ENCODE assay signal across 20 cellular contexts in genomic region chr11:75782540-75783263, GRCh38. TPM values are rescaled to one million over a fixed set of nuclear protein-coding genes. Genes with fewer than 3 reads are reported as not detected.
A peak's percentile ranks its signal among the peaks of the same experiment; 100 is the strongest.
DNase-seq lines count a peak whose midpoint lies in the region; ATAC-seq and TF ChIP-seq lines count a peak whose summit lies in the region.
"Had no signal": no experiment of that assay in that cellular context is flagged by ENCODE, and none has a peak within 500 bp of the region (broad histone marks: within the 10 kb centered on the region; RNA-seq: fewer than 3 reads in every experiment).

No MANE protein-coding gene starts in this region.

- no peak overlapping the region for H2AK5ac ChIP-seq in H9 (ENCODE audit: insufficient read length, low read length)

- 75% methylated on average over 4 of the region's 4 CpGs for WGBS in hepatocyte (ENCODE audit: low lambda C conversion rate, missing lambda C conversion rate)
- WGBS in spleen, 5 donors: 89 to 98% (median 96%) methylated on average over 3 to 4 of the region's 4 CpGs
- WGBS in H9 (ENCODE audit: extremely low coverage, insufficient read length, low lambda C conversion rate): no CpG with 5 or more reads among the region's 4 CpGs

- CTCF ChIA-PET in PC-9 (lab: Charles Lee): no interaction called here

- no peak for TF ChIP-seq CTCF in PC-9 (conservative IDR thresholded peaks at IDR 0.05)
- TF ChIP-seq CTCF in hepatocyte (IDR thresholded peaks at IDR 0.05; ENCODE audit: poor library complexity): no peak
- no peak for TF ChIP-seq CTCF in spleen (IDR thresholded peaks at IDR 0.05 in 8 of 11, conservative IDR thresholded peaks at IDR 0.05 in 3 of 11)
- TF ChIP-seq CTCF in H9 (conservative IDR thresholded peaks at IDR 0.05): no peak

- no peak overlapping the region for H2BK120ac ChIP-seq in H9 (ENCODE audit: low read depth, low read length, poor library complexity, severe bottlenecking)

- no peak overlapping the region for H3K56ac ChIP-seq in H9 (ENCODE audit: insufficient read length, low read depth, low read length)

- H3K4ac ChIP-seq in H9 (ENCODE audit: low read depth, low read length): no peak overlapping the region

- H2AFZ ChIP-seq in PC-9 (no peak overlapping the region), hepatocyte (no peak overlapping the region), H9 (ENCODE audit: low read length) (no peak overlapping the region)

- POLR2A ChIA-PET in PC-9 (lab: Charles Lee; ENCODE audit: unreplicated experiment): no interaction called here

- no peaks in the 10 kb centered on the region for H3K36me3 Mint-ChIP-seq in activated naive CD8-positive, alpha-beta T cell treated with anti-CD3 and anti-CD28 coated beads for 36 hours
- H3K36me3 Mint-ChIP-seq in activated naive CD8-positive, alpha-beta T cell treated with anti-CD3 and anti-CD28 coated beads, Interleukin-2, amount 50 U/mL, for 24 hours (ENCODE audit: low read depth): no peaks in the 10 kb centered on the region
- H3K36me3 Mint-ChIP-seq in H9 (ENCODE audit: insufficient read depth in 1 of 3, low read depth in 3 of 3): no peaks in the 10 kb centered on the region; a peak in 1 of 7 replicates
- H3K36me3 Mint-ChIP-seq: CD8-positive, alpha-beta T cell had no signal

- H3K27me3 Mint-ChIP-seq in activated naive CD8-positive, alpha-beta T cell treated with anti-CD3 and anti-CD28 coated beads for 36 hours: no peaks in the 10 kb centered on the region
- H3K27me3 Mint-ChIP-seq in activated naive CD8-positive, alpha-beta T cell treated with anti-CD3 and anti-CD28 coated beads, Interleukin-2, amount 50 U/mL, for 24 hours: no peaks in the 10 kb centered on the region
- H3K27me3 Mint-ChIP-seq in H9 (ENCODE audit: low read depth): peaks cover 4% of the 10 kb centered on the region

- H3K4me2 ChIP-seq in PC-9: peak overlapping the region; percentile 49
- H3K4me2 ChIP-seq in hepatocyte: no peak overlapping the region
- no peak overlapping the region for H3K4me2 ChIP-seq in H9 (ENCODE audit: insufficient read depth, insufficient read length, low read length)

- H3K9ac ChIP-seq in H9 (ENCODE audit: extremely low read depth, insufficient read length, low read length): no peak overlapping the region

- no peaks in the 10 kb centered on the region for H3K79me1 ChIP-seq in H9 (ENCODE audit: insufficient read depth, low read depth, low read length, poor library complexity, severe bottlenecking)

- H2BK15ac ChIP-seq in H9 (ENCODE audit: low read depth, low read length): no peak overlapping the region

- H3K27ac Mint-ChIP-seq in activated naive CD8-positive, alpha-beta T cell treated with anti-CD3 and anti-CD28 coated beads for 36 hours: peak overlapping the region; percentile 12
- H3K27ac Mint-ChIP-seq in activated naive CD8-positive, alpha-beta T cell treated with anti-CD3 and anti-CD28 coated beads, Interleukin-2, amount 50 U/mL, for 24 hours: no peak overlapping the region
- H3K27ac Mint-ChIP-seq in H9: no peak overlapping the region
- H3K27ac Mint-ChIP-seq: CD8-positive, alpha-beta T cell; HFFc6 had no signal

- H3K9me2 ChIP-seq in PC-9 (ENCODE audit: insufficient read depth): no peaks in the 10 kb centered on the region
- no peaks in the 10 kb centered on the region for H3K9me2 ChIP-seq in hepatocyte (replicated peaks; ENCODE audit: insufficient read depth)

- H3K18ac ChIP-seq in H9 (ENCODE audit: insufficient read length, low read depth, low read length): no peak overlapping the region

- H4K20me1 ChIP-seq in PC-9 (ENCODE audit: insufficient read depth) (no peaks in the 10 kb centered on the region), hepatocyte (ENCODE audit: insufficient read depth, poor library complexity, severe bottlenecking) (no peaks in the 10 kb centered on the region), H9 (ENCODE audit: control insufficient read depth, insufficient read depth, insufficient read length) (no peaks in the 10 kb centered on the region)

- no peak overlapping the region for H3K4me3 ChIP-seq in PC-9
- H3K4me3 ChIP-seq in hepatocyte: no peak overlapping the region
- no peak overlapping the region for H3K4me3 ChIP-seq in spleen
- H3K4me3 ChIP-seq: Peyer's patch had no signal

- intact Hi-C loops in PC-9 (cut with micrococcal nuclease; ENCODE audit: unreplicated experiment) (no loop called here), spleen (cut with DNase I; ENCODE audit: low total_unique reads) (no loop called here)

- H2BK5ac ChIP-seq in H9 (ENCODE audit: insufficient read length, low read length): no peak overlapping the region

- peaks cover 2% of the 10 kb centered on the region for H3K4me1 Mint-ChIP-seq in activated naive CD8-positive, alpha-beta T cell treated with anti-CD3 and anti-CD28 coated beads for 36 hours
- H3K4me1 Mint-ChIP-seq in activated naive CD8-positive, alpha-beta T cell treated with anti-CD3 and anti-CD28 coated beads, Interleukin-2, amount 50 U/mL, for 24 hours: peaks cover 6% of the 10 kb centered on the region
- peaks cover 0 to 4% of the 10 kb centered on the region in 2 experiments; a peak in 1 of 4 replicates for H3K4me1 Mint-ChIP-seq in H9

- no peaks in the 10 kb centered on the region for H3K9me3 Mint-ChIP-seq in activated naive CD8-positive, alpha-beta T cell treated with anti-CD3 and anti-CD28 coated beads for 36 hours
- H3K9me3 Mint-ChIP-seq in activated naive CD8-positive, alpha-beta T cell treated with anti-CD3 and anti-CD28 coated beads, Interleukin-2, amount 50 U/mL, for 24 hours: no peaks in the 10 kb centered on the region
- no peaks in the 10 kb centered on the region; a peak in 1 of 5 replicates for H3K9me3 Mint-ChIP-seq in H9
- H3K9me3 Mint-ChIP-seq: CD8-positive, alpha-beta T cell; HFFc6 had no signal

- no peak overlapping the region for H2BK20ac ChIP-seq in H9 (ENCODE audit: low read depth, low read length, poor library complexity, severe bottlenecking)

- no peak overlapping the region for H4K5ac ChIP-seq in H9 (ENCODE audit: insufficient read length, low read depth, low read length)

- H4K91ac ChIP-seq in H9 (ENCODE audit: insufficient read length, low read depth, low read length): no peak overlapping the region

- H3K23me2 ChIP-seq in H9 (ENCODE audit: insufficient read length, low read depth, low read length, poor library complexity, severe bottlenecking): no peaks in the 10 kb centered on the region

- H4K8ac ChIP-seq in H9 (replicated peaks; ENCODE audit: insufficient read length, low read depth, low read length): no peak overlapping the region

- no peak overlapping the region for H3T11ph ChIP-seq in H9 (ENCODE audit: low read length)

- no peak overlapping the region for H2BK12ac ChIP-seq in H9 (ENCODE audit: insufficient read length, low read depth, low read length)

- H3K14ac ChIP-seq in H9 (ENCODE audit: insufficient read depth, low read length): no peak overlapping the region

- no peaks in the 10 kb centered on the region for H3K36me3 ChIP-seq in PC-9 (ENCODE audit: low read depth)
- no peaks in the 10 kb centered on the region for H3K36me3 ChIP-seq in hepatocyte (replicated peaks; ENCODE audit: insufficient read depth, low read depth)
- peaks cover 0 to 33% (median 0%) of the 10 kb centered on the region in 6 donors for H3K36me3 ChIP-seq in spleen
- H3K36me3 ChIP-seq: BE2C, Peyer's patch had no signal

- H3K27ac ChIP-seq in PC-9: peak overlapping the region; percentile 68
- peak overlapping the region; percentile 58 for H3K27ac ChIP-seq in hepatocyte
- H3K27ac ChIP-seq in spleen: no peak overlapping the region
- H3K27ac ChIP-seq in H9 (ENCODE audit: insufficient read length, low read depth, low read length): no peak overlapping the region
- H3K27ac ChIP-seq: Peyer's patch had no signal

- 0 out of 2 replicates have a peak, but pooled peaks cover 6% of the 10 kb centered on the region for H3K79me2 ChIP-seq in PC-9 (ENCODE audit: low read depth)
- H3K79me2 ChIP-seq in hepatocyte: no peaks in the 10 kb centered on the region
- H3K79me2 ChIP-seq in H9 (ENCODE audit: insufficient read depth, low read length): no peaks in the 10 kb centered on the region

- H3K23ac ChIP-seq in H9 (ENCODE audit: insufficient read length, low read depth, low read length): no peak overlapping the region

- BruUV-seq in PC-9 (replicated peaks; lab: Mats Ljungman, UMichigan): no TSS peak

- H3K27me3 ChIP-seq in PC-9 (ENCODE audit: insufficient read depth, low read depth) (no peaks in the 10 kb centered on the region), hepatocyte (no peaks in the 10 kb centered on the region), spleen (replicated peaks in 1 of 7) (no peaks in the 10 kb centered on the region), H9 (ENCODE audit: insufficient read depth, low read length) (no peaks in the 10 kb centered on the region)
- H3K27me3 ChIP-seq: BE2C, Peyer's patch had no signal

- H3K4me1 ChIP-seq in PC-9 (replicated peaks; ENCODE audit: insufficient read depth) (peaks cover 44% of the 10 kb centered on the region), hepatocyte (ENCODE audit: insufficient read depth) (peaks cover 50% of the 10 kb centered on the region), spleen (peaks cover 0 to 25% (median 5%) of the 10 kb centered on the region in 6 donors), H9 (ENCODE audit: insufficient read depth, low read length) (no peaks in the 10 kb centered on the region)
- H3K4me1 ChIP-seq: BE2C had no signal

- DNase-seq in activated naive CD8-positive, alpha-beta T cell treated with anti-CD3 and anti-CD28 coated beads for 36 hours: no peak
- DNase-seq in activated naive CD8-positive, alpha-beta T cell treated with anti-CD3 and anti-CD28 coated beads, Interleukin-2, amount 50 U/mL, for 24 hours: no peak
- DNase-seq in PC-9 (peak in 1 of 2 experiments; percentile 76), hepatocyte (ENCODE audit: low spot score) (no peak), spleen (peak; percentile 47), NOMO-1 treated with dmso at 0.1 percent for 144 hours (lab: John Stamatoyannopoulos, UW; ENCODE audit: unreplicated experiment) (no peak), H9 (no peak), RKO (ENCODE audit: low spot score) (no peak)
- DNase-seq: 8988T; BE2C; CD8-positive, alpha-beta T cell; DND-41; GOT3; HFFc6; NCI-H146; NCI-H2081 treated with DMSO at 0.1 percent for 48 hours; NCI-H510A; NCI-H774; Peyer's patch; SIG-M5 had no signal

- peaks cover 23% of the 10 kb centered on the region for H3F3A ChIP-seq in PC-9 (ENCODE audit: insufficient read depth, low read depth)

- H3K4me3 Mint-ChIP-seq in activated naive CD8-positive, alpha-beta T cell treated with anti-CD3 and anti-CD28 coated beads for 36 hours: no peak overlapping the region
- no peak overlapping the region for H3K4me3 Mint-ChIP-seq in activated naive CD8-positive, alpha-beta T cell treated with anti-CD3 and anti-CD28 coated beads, Interleukin-2, amount 50 U/mL, for 24 hours
- H3K4me3 Mint-ChIP-seq in H9: no peak overlapping the region
- H3K4me3 Mint-ChIP-seq: CD8-positive, alpha-beta T cell; HFFc6 had no signal

- TF ChIP-seq POLR2A in spleen (IDR thresholded peaks at IDR 0.05): no peak

- no peak for ATAC-seq in activated naive CD8-positive, alpha-beta T cell treated with anti-CD3 and anti-CD28 coated beads, Interleukin-2, amount 50 U/mL, for 24 hours
- ATAC-seq: CD8-positive, alpha-beta T cell had no signal

- H3K9me3 ChIP-seq in PC-9 (ENCODE audit: insufficient read depth, low read depth) (no peaks in the 10 kb centered on the region), hepatocyte (ENCODE audit: low read depth) (no peaks in the 10 kb centered on the region), spleen (no peaks in the 10 kb centered on the region), H9 (ENCODE audit: control insufficient read depth, low read depth, low read length) (no peaks in the 10 kb centered on the region)
- H3K9me3 ChIP-seq: BE2C, Peyer's patch had no signal

RNA-seq across cellular contexts. Expression of gene DGAT2, which starts 14.1 kb away (rescaled TPM):
- 1 to 10 TPM; 1.6 to 1.9 TPM for total RNA-seq in activated naive CD8-positive, alpha-beta T cell treated with anti-CD3 and anti-CD28 coated beads for 36 hours
- total RNA-seq in PC-9 (2021) (6.5 and 7.1 TPM in 2 replicates), hepatocyte (52.6 and 60.5 TPM in 2 replicates), spleen (10 to 100 TPM; 14.1 to 71.7 (median 22.5) TPM), H9 (2021) (2.6 and 2.8 TPM in 2 replicates)
- polyA plus RNA-seq in hepatocyte (27.5 and 55.6 TPM in 2 replicates), spleen (1 to 10 TPM; 3.5 to 9.5 (median 6.4) TPM)
- total RNA-seq: CD8-positive, alpha-beta T cell had no signal

RNA-seq across cellular contexts. Expression of gene UVRAG, which starts 32.3 kb away (rescaled TPM):
- total RNA-seq in activated naive CD8-positive, alpha-beta T cell treated with anti-CD3 and anti-CD28 coated beads for 36 hours: 10 to 100 TPM; 16.8 to 17.7 TPM
- 18.6 and 20.4 TPM in 2 replicates for total RNA-seq in PC-9 (2021)
- total RNA-seq in hepatocyte: 25.2 and 36.5 TPM in 2 replicates
- 15.3 and 21.1 TPM in 2 replicates for polyA plus RNA-seq in hepatocyte
- 10 to 100 TPM; 35.0 to 80.8 (median 58.8) TPM for total RNA-seq in spleen
- 10 to 100 TPM; 13.8 to 15.7 (median 14.8) TPM for polyA plus RNA-seq in spleen
- 15.0 and 18.5 TPM in 2 replicates for total RNA-seq in H9 (2021)

Comparison
In these comparisons a context has a peak if more than half of its experiments do, and no peak if none do; other contexts are left out.
1. H3K27ac ChIP-seq: peak in PC-9 (single experiment) and hepatocyte (single experiment); none in spleen (0 of 8) and H9 (single experiment).